ENCODE assay signal across 8 cellular contexts in genomic region chr14:22871962-22872832, GRCh38. TPM values are rescaled to one million over a fixed set of nuclear protein-coding genes. Genes with fewer than 3 reads are reported as not detected.
DNase-seq lines count a peak whose midpoint lies in the region; ATAC-seq and TF ChIP-seq lines count a peak whose summit lies in the region.

No MANE protein-coding gene starts in this region.

- ATAC-seq in psoas muscle, result peak; percentile 63 to 75 (median 70)

- H3K4me1 ChIP-seq in ES-I3 (ENCODE audit: insufficient read depth, low read length) (no peaks in the 10 kb centered on the region), MM.1S (ENCODE audit: low read length) (peaks cover 3% of the 10 kb centered on the region; the same call in 1 of the 2 replicates), adrenal gland (replicated peaks in 1 of 2) (peaks cover 15 to 19% of the 10 kb centered on the region in 2 donors), left ventricle myocardium inferior (peaks cover 52% of the 10 kb centered on the region), psoas muscle (peaks cover 16% of the 10 kb centered on the region), uterus (peaks cover 4% of the 10 kb centered on the region in 2 donors)

- intact Hi-C loops in adrenal gland (cut with DNase I) (no loop called here), left ventricle myocardium inferior (cut with micrococcal nuclease) (no loop called here), psoas muscle (cut with DNase I) (loop anchor here in 1 of 2 donors (2.0 to 5.0 kb wide), 2 partner anchors 29 to 45 kb away; partner anchors contain the start of gene RBM23), uterus (cut with DNase I; ENCODE audit: low total_unique reads) (no loop called here)

- H3K27me3 ChIP-seq in MM.1S (replicated peaks; ENCODE audit: insufficient read depth, low read length), result no peaks in the 10 kb centered on the region
- H3K27me3 ChIP-seq in SU-DHL-6 (ENCODE audit: low read length), result no peaks in the 10 kb centered on the region
- no peaks in the 10 kb centered on the region for H3K27me3 ChIP-seq in adrenal gland
- no peaks in the 10 kb centered on the region for H3K27me3 ChIP-seq in left ventricle myocardium inferior (ENCODE audit: low read depth)
- no peaks in the 10 kb centered on the region for H3K27me3 ChIP-seq in psoas muscle (ENCODE audit: insufficient read depth in 3 of 3, low read length in 2 of 3)
- no peaks in the 10 kb centered on the region for H3K27me3 ChIP-seq in uterus

- H3K4me3 ChIP-seq in MM.1S (ENCODE audit: low read length), result peak overlapping the region; percentile 71
- H3K4me3 ChIP-seq in SU-DHL-6 (ENCODE audit: insufficient read depth, low read length, poor library complexity, severe bottlenecking), result peak overlapping the region; percentile 76
- peak overlapping the region; percentile 57 to 96 (median 88) for H3K4me3 ChIP-seq in adrenal gland
- H3K4me3 ChIP-seq in left ventricle myocardium inferior, result peak overlapping the region; percentile 97
- peak overlapping the region; percentile 100 for H3K4me3 ChIP-seq in psoas muscle
- H3K4me3 ChIP-seq in uterus, result peak overlapping the region; percentile 74 to 86

- H3K4me2 ChIP-seq in MM.1S (ENCODE audit: low read depth, low read length) (peak overlapping the region; percentile 57), SU-DHL-6 (ENCODE audit: low read depth, low read length, poor library complexity, severe bottlenecking) (peak overlapping the region; percentile 75)

- no peaks in the 10 kb centered on the region for H4K20me1 ChIP-seq in MM.1S (ENCODE audit: insufficient read depth, low read length)
- H4K20me1 ChIP-seq in SU-DHL-6 (ENCODE audit: low read depth, low read length), result no peaks in the 10 kb centered on the region

- peak; percentile 73 for TF ChIP-seq CTCF in MM.1S (IDR thresholded peaks at IDR 0.05; ENCODE audit: low read length)
- TF ChIP-seq CTCF in SU-DHL-6 (IDR thresholded peaks at IDR 0.05; ENCODE audit: insufficient read depth, low read length, poor library complexity, severe bottlenecking), result peak; percentile 99
- TF ChIP-seq CTCF in adrenal gland (IDR thresholded peaks at IDR 0.05), result peak; percentile 88 to 95 (median 92)
- TF ChIP-seq CTCF in left ventricle myocardium inferior (IDR thresholded peaks at IDR 0.05; ENCODE audit: borderline replicate concordance), result peak; percentile 91
- peak; percentile 86 for TF ChIP-seq CTCF in psoas muscle (IDR thresholded peaks at IDR 0.05)
- TF ChIP-seq CTCF in uterus (IDR thresholded peaks at IDR 0.05), result peak; percentile 92 to 95 (median 93)

- TF ChIP-seq POLR2A in adrenal gland (IDR thresholded peaks at IDR 0.05) (peak in 1 of 2 donors; percentile 14), uterus (IDR thresholded peaks at IDR 0.05) (peak; percentile 14 to 28)

- DNase-seq in GOT3 (lab: John Stamatoyannopoulos, UW), result peak; percentile 35
- peak; percentile 38 for DNase-seq in MM.1S
- peak; percentile 69 to 95 (median 82) for DNase-seq in adrenal gland
- peak; percentile 75 for DNase-seq in left ventricle myocardium inferior
- peak; percentile 78 to 86 for DNase-seq in psoas muscle
- DNase-seq in uterus, result peak; percentile 89 to 92

- peaks cover 10% of the 10 kb centered on the region for H3F3A ChIP-seq in MM.1S (ENCODE audit: insufficient read depth, low read length)
- peaks cover 12% of the 10 kb centered on the region for H3F3A ChIP-seq in SU-DHL-6 (ENCODE audit: insufficient read depth)

- H3K9me3 ChIP-seq in ES-I3 (ENCODE audit: control insufficient read depth, insufficient read depth, low read length), result no peaks in the 10 kb centered on the region
- no peaks in the 10 kb centered on the region for H3K9me3 ChIP-seq in MM.1S (replicated peaks; ENCODE audit: insufficient read depth, low read length)
- H3K9me3 ChIP-seq in SU-DHL-6 (ENCODE audit: insufficient read depth, low read length), result no peaks in the 10 kb centered on the region
- H3K9me3 ChIP-seq in adrenal gland (replicated peaks in 1 of 3), result no peaks in the 10 kb centered on the region
- no peaks in the 10 kb centered on the region for H3K9me3 ChIP-seq in left ventricle myocardium inferior (replicated peaks)
- no peaks in the 10 kb centered on the region for H3K9me3 ChIP-seq in psoas muscle
- H3K9me3 ChIP-seq in uterus, result no peaks in the 10 kb centered on the region

- WGBS in adrenal gland, 4 donors, result 0% methylated on average over 20 to 54 of the region's 54 CpGs
- 0 to 1% (median 0%) methylated on average over 36 to 54 of the region's 54 CpGs for WGBS in psoas muscle, 3 donors

- H2AFZ ChIP-seq in MM.1S (ENCODE audit: low read length) (peak overlapping the region; percentile 35; the same call in 1 of the 2 replicates), SU-DHL-6 (ENCODE audit: low read depth, low read length, severe bottlenecking) (peak overlapping the region; percentile 43)

- H3K9ac ChIP-seq in ES-I3 (ENCODE audit: low read depth, low read length), result peak overlapping the region; percentile 81
- H3K9ac ChIP-seq in MM.1S (ENCODE audit: low read length), result peak overlapping the region; percentile 76
- peak overlapping the region; percentile 76 for H3K9ac ChIP-seq in SU-DHL-6 (ENCODE audit: low read length)

- peaks cover 10% of the 10 kb centered on the region for H3K79me2 ChIP-seq in MM.1S (ENCODE audit: low read length)
- peaks cover 7% of the 10 kb centered on the region; the same call in 1 of the 2 replicates for H3K79me2 ChIP-seq in SU-DHL-6 (ENCODE audit: insufficient read depth, low read length)

- H3K27ac ChIP-seq in MM.1S (ENCODE audit: low read length), result peak overlapping the region; percentile 80; the same call in 1 of the 2 replicates
- H3K27ac ChIP-seq in SU-DHL-6 (ENCODE audit: low read depth, low read length), result peak overlapping the region; percentile 88
- peak overlapping the region; percentile 83 to 97 (median 93) for H3K27ac ChIP-seq in adrenal gland
- peak overlapping the region; percentile 99 for H3K27ac ChIP-seq in left ventricle myocardium inferior (replicated peaks)
- H3K27ac ChIP-seq in psoas muscle, result peak overlapping the region; percentile 100
- H3K27ac ChIP-seq in uterus, result peak overlapping the region; percentile 97 to 100

- H3K36me3 ChIP-seq in ES-I3 (ENCODE audit: insufficient read depth, low read length) (no peaks in the 10 kb centered on the region; the same call in 1 of the 2 replicates), MM.1S (replicated peaks; ENCODE audit: insufficient read depth, low read length) (no peaks in the 10 kb centered on the region), SU-DHL-6 (ENCODE audit: low read length) (no peaks in the 10 kb centered on the region), adrenal gland (replicated peaks in 1 of 2) (peaks cover 0 to 39% of the 10 kb centered on the region in 2 donors), left ventricle myocardium inferior (peaks cover 42% of the 10 kb centered on the region), psoas muscle (ENCODE audit: insufficient read depth in 1 of 2, low read depth in 1 of 2) (peaks cover 0 to 42% of the 10 kb centered on the region in 2 donors), uterus (no peaks in the 10 kb centered on the region)

- H3K9me2 ChIP-seq in MM.1S (replicated peaks; ENCODE audit: insufficient read depth, low read length) (no peaks in the 10 kb centered on the region), SU-DHL-6 (replicated peaks; ENCODE audit: insufficient read depth, low read length) (no peaks in the 10 kb centered on the region)

RNA-seq across cellular contexts. Expression of gene LRP10, which starts 0.7 kb away (rescaled TPM):
- total RNA-seq in adrenal gland, result 100 to 1,000 TPM in 4 of 8 donors, 10 to 100 TPM in 4; 74.5 to 207 (median 104) TPM
- 10 to 100 TPM; 13.1 to 26.8 (median 14.8) TPM for polyA plus RNA-seq in adrenal gland
- 48.3 TPM for total RNA-seq in left ventricle myocardium inferior
- total RNA-seq in psoas muscle, result 10 to 100 TPM; 30.9 to 50.6 (median 40.6) TPM
- polyA plus RNA-seq in psoas muscle, result 10 to 100 TPM; 18.1 to 42.7 (median 25.1) TPM
- 100 to 1,000 TPM in 1 of 4 donors, 10 to 100 TPM in 3; 27.4 to 140 (median 37.5) TPM for total RNA-seq in uterus

RNA-seq across cellular contexts. Expression of gene REM2, which starts 10.8 kb away (rescaled TPM):
- total RNA-seq in adrenal gland (under 1 TPM in 4 of 8 donors, not detected in 4; 0.15 to 0.28 (median 0.23) TPM), left ventricle myocardium inferior (not detected), psoas muscle (under 1 TPM in 2 of 4 donors, not detected in 2; 0.21 to 0.34 TPM), uterus (1 to 10 TPM in 1 of 4 donors, under 1 TPM in 1, not detected in 2; 0.83 to 1.6 TPM)
- polyA plus RNA-seq in adrenal gland (1 to 10 TPM in 1 of 3 donors, under 1 TPM in 2; 0.09 to 1.2 (median 0.64) TPM), psoas muscle (under 1 TPM; 0.05 to 0.18 (median 0.10) TPM)

RNA-seq across cellular contexts. Expression of gene MMP14, which starts 35.8 kb away (rescaled TPM):
- total RNA-seq in adrenal gland (100 to 1,000 TPM in 4 of 8 donors, 10 to 100 TPM in 4; 55.7 to 161 (median 97.8) TPM), left ventricle myocardium inferior (22.1 TPM), psoas muscle (10 to 100 TPM in 3 of 4 donors, 1 to 10 TPM in 1; 9.6 to 18.5 (median 14.7) TPM), uterus (100 to 1,000 TPM in 3 of 4 donors, 10 to 100 TPM in 1; 66.6 to 233 (median 172) TPM)
- polyA plus RNA-seq in adrenal gland (10 to 100 TPM; 15.5 to 65.2 (median 17.0) TPM), psoas muscle (10 to 100 TPM in 2 of 3 donors, 1 to 10 TPM in 1; 7.6 to 15.1 (median 10.0) TPM)

RNA-seq across cellular contexts. Expression of gene MRPL52, which starts 42.5 kb away (rescaled TPM):
- 100 to 1,000 TPM in 4 of 8 donors, 10 to 100 TPM in 4; 58.3 to 390 (median 102) TPM for total RNA-seq in adrenal gland
- polyA plus RNA-seq in adrenal gland, result 100 to 1,000 TPM in 2 of 3 donors, 10 to 100 TPM in 1; 66.0 to 337 (median 256) TPM
- total RNA-seq in left ventricle myocardium inferior, result 110 TPM
- 10 to 100 TPM; 79.1 to 91.2 (median 84.9) TPM for total RNA-seq in psoas muscle
- polyA plus RNA-seq in psoas muscle, result 100 to 1,000 TPM in 2 of 3 donors, 10 to 100 TPM in 1; 92.0 to 246 (median 102) TPM
- 100 to 1,000 TPM in 1 of 4 donors, 10 to 100 TPM in 3; 14.3 to 255 (median 35.3) TPM for total RNA-seq in uterus

RNA-seq across cellular contexts. Expression of gene RBM23, which starts 46.8 kb away (rescaled TPM):
- total RNA-seq in adrenal gland, result 1,000 to 10,000 TPM in 2 of 8 donors, 100 to 1,000 TPM in 1, 10 to 100 TPM in 5; 70.4 to 1,877 (median 81.8) TPM
- polyA plus RNA-seq in adrenal gland, result 10 to 100 TPM; 39.5 to 82.8 (median 43.8) TPM
- total RNA-seq in left ventricle myocardium inferior, result 42.1 TPM
- total RNA-seq in psoas muscle, result 10 to 100 TPM; 25.4 to 42.1 (median 27.8) TPM
- 10 to 100 TPM; 18.4 to 35.7 (median 20.1) TPM for polyA plus RNA-seq in psoas muscle
- 1,000 to 10,000 TPM in 2 of 4 donors, 100 to 1,000 TPM in 1, 10 to 100 TPM in 1; 49.7 to 2,239 (median 990) TPM for total RNA-seq in uterus

Comparison
In these comparisons a context has a peak if more than half of its experiments do, and no peak if none do; other contexts are left out.
1. Peak in every context shown above with its lines: DNase-seq, ATAC-seq, H3K4me3 ChIP-seq and H3K27ac ChIP-seq.
2. DNase-seq: peak in every context shown above with its lines; median percentile 90 in uterus; 82 in adrenal gland; 82 in psoas muscle; 75 in left ventricle myocardium inferior; 38 in MM.1S; 35 in GOT3.